In the genomic region with DNA sequence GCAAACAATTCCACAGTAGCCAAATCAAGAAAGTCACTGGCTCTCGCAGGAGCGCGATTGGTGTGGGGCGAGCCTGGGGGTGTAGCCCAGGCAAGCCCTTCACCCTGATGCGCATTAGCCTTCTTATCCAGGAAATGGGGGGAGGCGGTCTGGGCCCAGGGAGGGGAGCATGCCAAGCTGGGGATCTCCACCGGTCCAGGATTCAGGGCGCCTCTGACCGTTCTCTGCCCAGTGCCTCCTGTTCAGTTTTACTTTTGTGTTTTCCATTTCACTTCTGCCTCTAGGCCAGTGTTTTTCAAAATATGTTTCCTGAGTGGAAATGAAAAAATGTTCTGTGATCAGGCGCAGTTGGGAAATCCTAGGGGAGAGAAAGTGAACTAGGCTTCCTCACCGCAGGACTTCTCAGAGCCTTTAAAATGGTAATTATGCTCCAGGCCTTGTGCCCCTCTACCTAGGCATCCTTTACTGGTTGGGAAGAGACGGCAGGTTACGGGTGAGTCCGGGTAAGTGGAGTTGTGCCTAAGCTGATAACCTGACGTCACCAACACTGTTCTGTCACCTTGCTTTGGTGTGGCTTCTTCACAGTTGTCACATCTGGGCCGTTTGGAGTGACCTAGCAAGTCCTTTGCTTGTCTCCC, we compare ENCODE assay signal across 10 cellular contexts. TPM values are rescaled to one million over a fixed set of nuclear protein-coding genes. Genes with fewer than 3 reads are reported as not detected.
DNase-seq lines count a peak whose midpoint lies in the region; ATAC-seq and TF ChIP-seq lines count a peak whose summit lies in the region.
"Had no signal": no experiment of that assay in that cellular context is flagged by ENCODE, and none has a peak within 500 bp of the region (broad histone marks: within the 10 kb centered on the region; RNA-seq: fewer than 3 reads in every experiment).

No MANE protein-coding gene starts in this region.

- DNase-seq in H7: peak; percentile 70
- peak; percentile 41 for DNase-seq in UCSD-AML1 (lab: John Stamatoyannopoulos, UW; ENCODE audit: unreplicated experiment)
- DNase-seq in left ventricle myocardium superior: no peak
- DNase-seq in psoas muscle: no peak
- DNase-seq in effector memory CD4-positive, alpha-beta T cell: no peak
- no peak for DNase-seq in OCI-LY7 (ENCODE audit: low spot score)
- no peak for DNase-seq in dedifferentiated amniotic fluid mesenchymal stem cell (ENCODE audit: extremely low spot score)
- no peak for DNase-seq in cerebellar nuclear complex (lab: John Stamatoyannopoulos, UW)
- DNase-seq: glutamatergic neuron had no signal

- ATAC-seq in left ventricle myocardium superior (peak; percentile 5), psoas muscle (no peak)

- H3K9me2 ChIP-seq in OCI-LY7 (ENCODE audit: insufficient read depth, low read length): no peaks in the 10 kb centered on the region

- intact Hi-C loops in left ventricle myocardium superior (cut with micrococcal nuclease) (no loop called here), psoas muscle (cut with DNase I) (loop anchor here in 1 of 2 donors (5.0 kb wide), 1 partner anchor 36 kb away; no protein-coding TSS in a partner anchor), OCI-LY7 (cut with micrococcal nuclease; ENCODE audit: unreplicated experiment) (no loop called here)

- no TSS peak for BruUV-seq in OCI-LY7 (replicated peaks; lab: Mats Ljungman, UMichigan)

- TF ChIP-seq CTCF in psoas muscle (IDR thresholded peaks at IDR 0.05): no peak
- no peak for TF ChIP-seq CTCF in OCI-LY7 (conservative IDR thresholded peaks at IDR 0.05; ENCODE audit: low read length)

- no peaks in the 10 kb centered on the region for H4K20me1 ChIP-seq in OCI-LY7 (ENCODE audit: insufficient read depth, low read length)

- POLR2A ChIA-PET in OCI-LY7 (lab: Charles Lee): no interaction called here

- H3K36me3 ChIP-seq in H7 (replicated peaks; ENCODE audit: control insufficient read depth, insufficient read depth, low read length) (no peaks in the 10 kb centered on the region), psoas muscle (ENCODE audit: insufficient read depth in 1 of 2, low read depth in 1 of 2) (no peaks in the 10 kb centered on the region), OCI-LY7 (ENCODE audit: insufficient read depth, low read length) (no peaks in the 10 kb centered on the region)
- no peaks in the 10 kb centered on the region for H3K36me3 ChIP-seq in effector memory CD4-positive, alpha-beta T cell (ENCODE audit: control insufficient read depth, insufficient read depth, low read length)

- CTCF ChIA-PET in OCI-LY7 (lab: Charles Lee; ENCODE audit: unreplicated experiment): no interaction called here

- H3K27me3 ChIP-seq in H7 (ENCODE audit: control insufficient read depth, insufficient read depth, low read length) (no peaks in the 10 kb centered on the region), psoas muscle (ENCODE audit: insufficient read depth in 3 of 3, low read length in 2 of 3) (no peaks in the 10 kb centered on the region)
- no peaks in the 10 kb centered on the region for H3K27me3 ChIP-seq in effector memory CD4-positive, alpha-beta T cell (replicated peaks; ENCODE audit: control insufficient read depth, insufficient read depth, low read length, poor library complexity, severe bottlenecking)

- H3K79me2 ChIP-seq in OCI-LY7 (ENCODE audit: insufficient read depth, low read depth, low read length): no peaks in the 10 kb centered on the region

- H3K9me3 ChIP-seq in psoas muscle (no peaks in the 10 kb centered on the region), OCI-LY7 (ENCODE audit: low read length) (no peaks in the 10 kb centered on the region)
- H3K9me3 ChIP-seq in effector memory CD4-positive, alpha-beta T cell (ENCODE audit: control insufficient read depth, low read length): no peaks in the 10 kb centered on the region

- H3K4me2 ChIP-seq in OCI-LY7 (ENCODE audit: low read length): no peak overlapping the region

- no peak overlapping the region; the same call in 1 of the 2 replicates for H2AFZ ChIP-seq in OCI-LY7 (ENCODE audit: low read length)
- H2AFZ ChIP-seq: GM23248 had no signal

- 60 to 66% (median 60%) methylated on average over 16 of the region's 16 CpGs for WGBS in psoas muscle, 3 donors

- H3K4me1 ChIP-seq in psoas muscle (peaks cover 33% of the 10 kb centered on the region), OCI-LY7 (ENCODE audit: insufficient read depth, low read length, poor library complexity, severe bottlenecking) (peaks cover 7% of the 10 kb centered on the region)
- peaks cover 15% of the 10 kb centered on the region for H3K4me1 ChIP-seq in effector memory CD4-positive, alpha-beta T cell (ENCODE audit: control insufficient read depth, insufficient read depth, low read length, poor library complexity, severe bottlenecking)

- H3K27ac ChIP-seq in psoas muscle (peak overlapping the region; percentile 16), OCI-LY7 (ENCODE audit: low read depth, low read length, poor library complexity, severe bottlenecking) (no peak overlapping the region)
- no peak overlapping the region for H3K27ac ChIP-seq in effector memory CD4-positive, alpha-beta T cell (ENCODE audit: insufficient read depth, low read length, poor library complexity, severe bottlenecking)
- H3K27ac ChIP-seq: GM23248 had no signal

- H3K4me3 ChIP-seq in H7 (ENCODE audit: insufficient read depth, low read depth, low read length) (no peak overlapping the region), psoas muscle (no peak overlapping the region), OCI-LY7 (ENCODE audit: low read depth, low read length, poor library complexity, severe bottlenecking) (no peak overlapping the region)
- H3K4me3 ChIP-seq in effector memory CD4-positive, alpha-beta T cell (ENCODE audit: insufficient read depth, low read depth, low read length, poor library complexity, severe bottlenecking): no peak overlapping the region
- H3K4me3 ChIP-seq: GM23248 had no signal

RNA-seq across cellular contexts. Expression of gene LRP5, which starts 18.4 kb away (rescaled TPM):
- total RNA-seq in H7 (2014; rRNA removed; shearing (Covaris generic)): 28.3 and 28.6 TPM in 2 replicates
- 64.8 TPM for total RNA-seq in left ventricle myocardium superior
- 10 to 100 TPM; 16.7 to 19.2 (median 17.9) TPM for total RNA-seq in psoas muscle
- polyA plus RNA-seq in psoas muscle: 1 to 10 TPM; 5.3 to 8.0 (median 6.5) TPM
- total RNA-seq in OCI-LY7 (2014; rRNA removed; shearing (Covaris generic)): 0.59 and 0.60 TPM in 2 replicates
- 0.26 TPM in 1 of 2 replicates, not detected in the other for total RNA-seq in OCI-LY7 (2022)

RNA-seq across cellular contexts. Expression of gene C11orf24, which starts 59.0 kb away (rescaled TPM):
- total RNA-seq in H7 (2014; rRNA removed; shearing (Covaris generic)): 38.4 and 47.0 TPM in 2 replicates
- total RNA-seq in left ventricle myocardium superior (23.9 TPM), psoas muscle (10 to 100 TPM in 3 of 4 donors, 1 to 10 TPM in 1; 9.0 to 22.2 (median 19.1) TPM), OCI-LY7 (2022) (94.1 and 114 TPM in 2 replicates)
- 10 to 100 TPM; 12.3 to 49.8 (median 23.3) TPM for polyA plus RNA-seq in psoas muscle
- total RNA-seq in OCI-LY7 (2014; rRNA removed; shearing (Covaris generic)): 53.9 and 81.1 TPM in 2 replicates

Comparison
In these comparisons a context has a peak if more than half of its experiments do, and no peak if none do; other contexts are left out.
1. DNase-seq: peak in H7 (single experiment) and UCSD-AML1 (single experiment); none in left ventricle myocardium superior (single experiment), psoas muscle (0 of 2), effector memory CD4-positive, alpha-beta T cell (0 of 3), OCI-LY7 (single experiment), dedifferentiated amniotic fluid mesenchymal stem cell (single experiment) and cerebellar nuclear complex (0 of 2).
2. RNA of gene LRP5, which starts 18.4 kb away (total RNA-seq): 64.8 TPM in left ventricle myocardium superior (single experiment), 28.3 to 28.6 TPM in H7 and 16.7 to 19.2 TPM in psoas muscle; 0.26 to 0.60 TPM in OCI-LY7; every median in the first group is over 10 times any median in the second.